Comparison of ENCODE assay signal across 8 cellular contexts in the genomic region with DNA sequence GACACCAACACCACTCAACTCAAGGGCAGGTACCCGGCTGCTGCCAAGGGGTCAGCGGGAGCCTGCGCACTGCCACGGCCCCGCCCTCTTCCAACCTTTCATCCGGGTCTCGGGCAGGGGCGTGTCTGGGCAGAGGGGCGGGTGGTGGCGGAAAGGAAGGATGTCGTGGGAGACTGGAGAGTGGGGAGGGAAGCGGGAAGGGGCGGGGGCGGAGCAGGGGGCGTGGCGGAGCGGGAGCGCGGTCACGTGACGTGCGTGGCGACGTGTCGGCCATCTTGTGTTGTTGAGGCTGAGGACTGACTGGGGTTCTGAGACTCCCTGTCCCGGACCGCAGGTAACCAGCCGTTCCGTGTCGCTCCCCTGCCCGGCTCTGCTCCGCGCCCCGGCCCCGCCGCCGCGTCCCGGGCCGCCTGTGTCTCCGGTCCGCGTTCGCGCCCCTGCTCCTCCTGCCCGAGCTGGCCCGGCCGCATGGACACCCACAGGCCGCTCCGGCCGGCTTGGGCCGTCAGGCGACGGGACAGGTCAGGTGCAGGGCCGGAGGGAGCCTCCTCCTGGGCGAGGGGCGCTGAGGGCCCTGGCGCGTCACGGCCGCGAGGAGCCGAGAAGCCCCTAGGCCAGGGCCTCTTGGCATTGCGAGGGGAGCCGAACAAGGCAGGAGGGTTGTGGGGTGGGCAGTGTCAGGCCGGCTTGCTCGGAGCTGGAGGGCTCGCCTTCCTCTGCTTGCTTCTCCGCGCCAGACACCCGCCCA. TPM values are rescaled to one million over a fixed set of nuclear protein-coding genes. Genes with fewer than 3 reads are reported as not detected.
DNase-seq lines count a peak whose midpoint lies in the region; ATAC-seq and TF ChIP-seq lines count a peak whose summit lies in the region.

A gene with protein sequence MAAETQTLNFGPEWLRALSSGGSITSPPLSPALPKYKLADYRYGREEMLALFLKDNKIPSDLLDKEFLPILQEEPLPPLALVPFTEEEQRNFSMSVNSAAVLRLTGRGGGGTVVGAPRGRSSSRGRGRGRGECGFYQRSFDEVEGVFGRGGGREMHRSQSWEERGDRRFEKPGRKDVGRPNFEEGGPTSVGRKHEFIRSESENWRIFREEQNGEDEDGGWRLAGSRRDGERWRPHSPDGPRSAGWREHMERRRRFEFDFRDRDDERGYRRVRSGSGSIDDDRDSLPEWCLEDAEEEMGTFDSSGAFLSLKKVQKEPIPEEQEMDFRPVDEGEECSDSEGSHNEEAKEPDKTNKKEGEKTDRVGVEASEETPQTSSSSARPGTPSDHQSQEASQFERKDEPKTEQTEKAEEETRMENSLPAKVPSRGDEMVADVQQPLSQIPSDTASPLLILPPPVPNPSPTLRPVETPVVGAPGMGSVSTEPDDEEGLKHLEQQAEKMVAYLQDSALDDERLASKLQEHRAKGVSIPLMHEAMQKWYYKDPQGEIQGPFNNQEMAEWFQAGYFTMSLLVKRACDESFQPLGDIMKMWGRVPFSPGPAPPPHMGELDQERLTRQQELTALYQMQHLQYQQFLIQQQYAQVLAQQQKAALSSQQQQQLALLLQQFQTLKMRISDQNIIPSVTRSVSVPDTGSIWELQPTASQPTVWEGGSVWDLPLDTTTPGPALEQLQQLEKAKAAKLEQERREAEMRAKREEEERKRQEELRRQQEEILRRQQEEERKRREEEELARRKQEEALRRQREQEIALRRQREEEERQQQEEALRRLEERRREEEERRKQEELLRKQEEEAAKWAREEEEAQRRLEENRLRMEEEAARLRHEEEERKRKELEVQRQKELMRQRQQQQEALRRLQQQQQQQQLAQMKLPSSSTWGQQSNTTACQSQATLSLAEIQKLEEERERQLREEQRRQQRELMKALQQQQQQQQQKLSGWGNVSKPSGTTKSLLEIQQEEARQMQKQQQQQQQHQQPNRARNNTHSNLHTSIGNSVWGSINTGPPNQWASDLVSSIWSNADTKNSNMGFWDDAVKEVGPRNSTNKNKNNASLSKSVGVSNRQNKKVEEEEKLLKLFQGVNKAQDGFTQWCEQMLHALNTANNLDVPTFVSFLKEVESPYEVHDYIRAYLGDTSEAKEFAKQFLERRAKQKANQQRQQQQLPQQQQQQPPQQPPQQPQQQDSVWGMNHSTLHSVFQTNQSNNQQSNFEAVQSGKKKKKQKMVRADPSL (N-terminal part only) (plus strand): TSS at position 273 of the 748 bp plus-strand sequence. CDS start 37,867 bp downstream, outside the sequence.

- H3K4me3 ChIP-seq in BJ (ENCODE audit: low read depth, low read length) (peak within 1 kb of the TSS; percentile 94), choroid plexus epithelial cell (ENCODE audit: low read depth, low read length) (peak within 1 kb of the TSS; percentile 97)

- no peaks in the 10 kb centered on the region for H3K27me3 ChIP-seq in BJ (ENCODE audit: control insufficient read depth, insufficient read depth, low read length)

- peak; percentile 72 for DNase-seq in BJ (ENCODE audit: low read depth)
- peak; percentile 92 to 97 for DNase-seq in NCI-H526 (lab: John Stamatoyannopoulos, UW)
- peak; percentile 91 to 93 for DNase-seq in activated CD4-positive, alpha-beta T cell treated with anti-CD3 and anti-CD28 coated beads for 4 hours
- DNase-seq in choroid plexus epithelial cell (ENCODE audit: low read depth): peak; percentile 97
- peak; percentile 95 for DNase-seq in kidney glomerular epithelial cell (lab: John Stamatoyannopoulos, UW)
- DNase-seq in stimulated activated CD4-positive, alpha-beta T cell treated with anti-CD3 and anti-CD28 coated beads, Interleukin-15, amount 100 ng/mL, for 48 hours (ENCODE audit: low read depth in 2 of 2): peak; percentile 93 to 96

- POLR2A ChIA-PET in BJ (lab: Charles Lee): interaction anchor here (0.6 kb wide), 1 partner anchor 20 kb away, joined by 10 read pairs; no protein-coding TSS in a partner anchor

- CTCF ChIA-PET in BJ (lab: Yijun Ruan, JAX): interaction anchor here (0.8 to 1.4 kb wide), 3 partner anchors 11 to 87 kb away, joined by 3 read pairs; no protein-coding TSS in a partner anchor

- ATAC-seq in GM19324 (IDR thresholded peaks at IDR 0.05; ENCODE audit: low FRiP score, unreplicated experiment): peak; percentile 87
- ATAC-seq in HG03460 (IDR thresholded peaks at IDR 0.05; ENCODE audit: unreplicated experiment): peak; percentile 82

- no peaks in the 10 kb centered on the region; the same call in 1 of the 2 replicates for H3K36me3 ChIP-seq in BJ (ENCODE audit: control insufficient read depth, insufficient read depth, low read length)

- 0 out of 2 replicates have a peak, but pooled peaks have one; percentile 11 for TF ChIP-seq CTCF in BJ (IDR thresholded peaks at IDR 0.05; ENCODE audit: insufficient read depth, low read depth, low read length)
- TF ChIP-seq CTCF in choroid plexus epithelial cell (conservative IDR thresholded peaks at IDR 0.05; ENCODE audit: low read depth, low read length): no peak

RNA-seq across cellular contexts. Expression of the gene that starts here (rescaled TPM):
- polyA plus RNA-seq in BJ (2011; rRNA removed): 24.9 and 28.0 TPM in 2 replicates
- polyA minus RNA-seq in BJ (2011; rRNA and poly(A)+ RNA removed): 46.3 and 47.9 TPM in 2 replicates

Comparison
In these comparisons a context has a peak if more than half of its experiments do, and no peak if none do; other contexts are left out.
1. Peak in every context shown above with its lines: DNase-seq, ATAC-seq and H3K4me3 ChIP-seq.